Comparison of ENCODE assay signal across 8 cellular contexts in genomic region chr15:58988011-58988785, GRCh38.
DNase-seq lines count a peak whose midpoint lies in the region; ATAC-seq and TF ChIP-seq lines count a peak whose summit lies in the region.

No MANE protein-coding gene starts in this region.

- H3K27me3 ChIP-seq in mucosa of rectum (ENCODE audit: control insufficient read depth in 2 of 2, insufficient read depth in 2 of 2, low read length in 2 of 2): no peaks in the 10 kb centered on the region

- TF ChIP-seq CTCF in AG10803 (conservative IDR thresholded peaks at IDR 0.05; ENCODE audit: low read length): no peak

- H3K4me3 ChIP-seq in AG10803 (ENCODE audit: low read length): peak overlapping the region; percentile 95
- peak overlapping the region; percentile 97 to 100 for H3K4me3 ChIP-seq in mucosa of rectum (ENCODE audit: low read length in 2 of 2)

- TF ChIP-seq POLR2A in erythroblast (IDR thresholded peaks at IDR 0.05; ENCODE audit: low read length): no peak

- peak overlapping the region; percentile 94 to 97 for H3K9ac ChIP-seq in mucosa of rectum (ENCODE audit: low read depth in 1 of 2, low read length in 2 of 2)

- H3K27ac ChIP-seq in mucosa of rectum (ENCODE audit: low read depth in 2 of 2, low read length in 2 of 2): peak overlapping the region; percentile 90 to 91

- H3K9me3 ChIP-seq in mucosa of rectum (ENCODE audit: control insufficient read depth in 2 of 2, low read length in 2 of 2): no peaks in the 10 kb centered on the region

- ATAC-seq in GM18870 (IDR thresholded peaks at IDR 0.05; ENCODE audit: unreplicated experiment) (peak; percentile 32), HG03139 (IDR thresholded peaks at IDR 0.05; ENCODE audit: unreplicated experiment) (peak; percentile 40)

- H3K36me3 ChIP-seq in mucosa of rectum (ENCODE audit: control insufficient read depth in 2 of 2, insufficient read depth in 2 of 2, low read length in 2 of 2): peaks cover 4 to 5% of the 10 kb centered on the region in 2 donors

- DNase-seq in AG10803 (ENCODE audit: low read depth) (peak; percentile 26), NOMO-1 (lab: John Stamatoyannopoulos, UW; ENCODE audit: unreplicated experiment in 2 of 2) (peak; percentile 54 to 78), activated T-cell treated with anti-CD3 and anti-CD28 coated beads for 24 hours (ENCODE audit: low read depth) (peak; percentile 48), erythroblast (lab: John Stamatoyannopoulos, UW) (peak; percentile 80 to 84)
- peak; percentile 43 to 45 for DNase-seq in stimulated activated CD8-positive, alpha-beta memory T cell treated with anti-CD3 and anti-CD28 coated beads, Interleukin-7, amount 100 ng/mL, for 1 hour (ENCODE audit: low read depth in 2 of 2)

- peaks cover 4 to 12% of the 10 kb centered on the region in 2 donors for H3K4me1 ChIP-seq in mucosa of rectum (ENCODE audit: control insufficient read depth in 2 of 2, insufficient read depth in 2 of 2, low read length in 2 of 2)

Comparison
In these comparisons a context has a peak if more than half of its experiments do, and no peak if none do; other contexts are left out.
1. Peak in every context shown above with its lines: DNase-seq, ATAC-seq, H3K4me3 ChIP-seq and H3K27ac ChIP-seq.
2. DNase-seq: peak in every context shown above with its lines; median percentile 82 in erythroblast; 66 in NOMO-1; 48 in activated T-cell treated with anti-CD3 and anti-CD28 coated beads for 24 hours; 44 in stimulated activated CD8-positive, alpha-beta memory T cell treated with anti-CD3 and anti-CD28 coated beads, Interleukin-7, amount 100 ng/mL, for 1 hour; 26 in AG10803.